ENCODE assay signal across 9 cellular contexts in genomic region chr22:20866716-20867115, GRCh38. TPM values are rescaled to one million over a fixed set of nuclear protein-coding genes. Genes with fewer than 3 reads are reported as not detected.
DNase-seq lines count a peak whose midpoint lies in the region; ATAC-seq and TF ChIP-seq lines count a peak whose summit lies in the region.
"Had no signal": no experiment of that assay in that cellular context is flagged by ENCODE, and none has a peak within 500 bp of the region (broad histone marks: within the 10 kb centered on the region; RNA-seq: fewer than 3 reads in every experiment).

No MANE protein-coding gene starts in this region.

- H3K9ac ChIP-seq in OCI-LY1 (ENCODE audit: low read length) = no peak overlapping the region; the same call in 1 of the 2 replicates
- no peak overlapping the region for H3K9ac ChIP-seq in rectal smooth muscle tissue (ENCODE audit: low read length)

- H4K20me1 ChIP-seq in OCI-LY1 (ENCODE audit: insufficient read depth, low read length) = no peaks in the 10 kb centered on the region

- no peak for TF ChIP-seq CTCF in OCI-LY1 (IDR thresholded peaks at IDR 0.05; ENCODE audit: low read length)
- no peak for TF ChIP-seq CTCF in HFFc6 (IDR thresholded peaks at IDR 0.05)

- DNase-seq in sciatic nerve (ENCODE audit: low spot score) (no peak), HFFc6 (no peak)
- DNase-seq: activated CD8-positive, alpha-beta T cell treated with anti-CD3 and anti-CD28 coated beads for 36 hours; stimulated activated CD4-positive, alpha-beta T cell treated with anti-CD3 and anti-CD28 coated beads, Interleukin-4, amount 100 ng/mL, for 24 hours had no signal

- ATAC-seq in sciatic nerve (no peak), GM18520 (IDR thresholded peaks at IDR 0.05; ENCODE audit: unreplicated experiment) (no peak)

- H3F3A ChIP-seq in OCI-LY1 (ENCODE audit: insufficient read depth, low read length) = no peaks in the 10 kb centered on the region

- H3K27me3 ChIP-seq in OCI-LY1 (ENCODE audit: insufficient read depth, low read length) = no peaks in the 10 kb centered on the region
- H3K27me3 ChIP-seq in esophagus (ENCODE audit: control insufficient read depth in 1 of 2, insufficient read depth in 2 of 2, low read length in 2 of 2) = no peaks in the 10 kb centered on the region
- H3K27me3 ChIP-seq in rectal smooth muscle tissue (ENCODE audit: control insufficient read depth, insufficient read depth, low read length) = no peaks in the 10 kb centered on the region

- H3K79me2 ChIP-seq in OCI-LY1 (ENCODE audit: insufficient read depth, low read length) = no peaks in the 10 kb centered on the region

- H2AFZ ChIP-seq in OCI-LY1 (ENCODE audit: low read length) = no peak overlapping the region

- peaks cover 18% of the 10 kb centered on the region for H3K4me1 ChIP-seq in OCI-LY1 (ENCODE audit: insufficient read depth, low read length, severe bottlenecking)
- peaks cover 0 to 6% of the 10 kb centered on the region in 2 donors for H3K4me1 ChIP-seq in esophagus (ENCODE audit: control insufficient read depth in 2 of 2, insufficient read depth in 2 of 2, low read length in 1 of 2)
- peaks cover 9% of the 10 kb centered on the region for H3K4me1 ChIP-seq in rectal smooth muscle tissue (ENCODE audit: control insufficient read depth, insufficient read depth, low read length)

- H3K36me3 Mint-ChIP-seq in HFFc6 (ENCODE audit: low read depth) = no peaks in the 10 kb centered on the region

- H3K9me3 ChIP-seq in OCI-LY1 (ENCODE audit: low read length) (no peaks in the 10 kb centered on the region), esophagus (ENCODE audit: control insufficient read depth in 2 of 2, insufficient read depth in 1 of 2, low read depth in 1 of 2, low read length in 1 of 2) (no peaks in the 10 kb centered on the region)

- H3K9me3 Mint-ChIP-seq in HFFc6 = no peaks in the 10 kb centered on the region
- H3K9me3 Mint-ChIP-seq: activated CD8-positive, alpha-beta T cell treated with anti-CD3 and anti-CD28 coated beads for 36 hours had no signal

- H3K9me2 ChIP-seq in OCI-LY1 (ENCODE audit: low read depth, low read length) = no peaks in the 10 kb centered on the region

- peaks cover 39% of the 10 kb centered on the region for H3K4me1 Mint-ChIP-seq in HFFc6 (ENCODE audit: low read depth)

- H3K4me3 Mint-ChIP-seq in HFFc6 = no peak overlapping the region
- H3K4me3 Mint-ChIP-seq: activated CD8-positive, alpha-beta T cell treated with anti-CD3 and anti-CD28 coated beads for 36 hours had no signal

- H3K36me3 ChIP-seq in OCI-LY1 (ENCODE audit: insufficient read depth, low read length) = peaks cover 26% of the 10 kb centered on the region
- peaks cover 0 to 13% of the 10 kb centered on the region in 2 donors for H3K36me3 ChIP-seq in esophagus (ENCODE audit: control insufficient read depth in 2 of 2, insufficient read depth in 2 of 2, low read length in 1 of 2)
- peaks cover 3% of the 10 kb centered on the region for H3K36me3 ChIP-seq in rectal smooth muscle tissue (ENCODE audit: control insufficient read depth, insufficient read depth, low read length)

- H3K27ac ChIP-seq in OCI-LY1 (ENCODE audit: low read depth, low read length, poor library complexity, severe bottlenecking) (peak overlapping the region; percentile 8), esophagus (ENCODE audit: low read depth in 2 of 2, low read length in 1 of 2) (peak overlapping the region; percentile 60 to 86), rectal smooth muscle tissue (ENCODE audit: low read depth, low read length) (peak overlapping the region; percentile 4)

- intact Hi-C loops in sciatic nerve (cut with DNase I) = no loop called here

- H3K4me3 ChIP-seq in OCI-LY1 (ENCODE audit: low read depth, low read length, poor library complexity, severe bottlenecking) (no peak overlapping the region), esophagus (ENCODE audit: low read depth in 1 of 2, low read length in 2 of 2) (no peak overlapping the region), rectal smooth muscle tissue (ENCODE audit: low read length) (no peak overlapping the region)
- H3K4me3 ChIP-seq: GM12878 had no signal

- no peaks in the 10 kb centered on the region; the same call in none of the 2 replicates for H3K27me3 Mint-ChIP-seq in HFFc6 (ENCODE audit: insufficient read depth)
- H3K27me3 Mint-ChIP-seq: activated CD8-positive, alpha-beta T cell treated with anti-CD3 and anti-CD28 coated beads for 36 hours had no signal

- H3K4me2 ChIP-seq in OCI-LY1 (ENCODE audit: low read length) = peak overlapping the region; percentile 7; the same call in 1 of the 2 replicates

- H3K27ac Mint-ChIP-seq in HFFc6 = no peak overlapping the region; the same call in 1 of the 2 replicates

- WGBS in esophagus, 2 donors = 80 to 85% methylated on average over 4 of the region's 4 CpGs

RNA-seq across cellular contexts. Expression of gene SNAP29, which starts 7.9 kb away (rescaled TPM):
- 10 to 100 TPM; 13.1 to 22.0 TPM for polyA plus RNA-seq in esophagus
- 26.3 TPM for total RNA-seq in sciatic nerve
- 10 to 100 TPM; 34.2 to 40.7 (median 38.0) TPM for total RNA-seq in HFFc6 (2021; fragmentation: NEBNext Ultra II Directional; extraction: Animal tissue kit (Norgen Biotek cat#: 25700))

RNA-seq across cellular contexts. Expression of gene PI4KA, which starts 8.1 kb away (rescaled TPM):
- polyA plus RNA-seq in esophagus = 10 to 100 TPM; 21.4 to 22.8 TPM
- total RNA-seq in sciatic nerve = 116 TPM
- total RNA-seq in HFFc6 (2021; fragmentation: NEBNext Ultra II Directional; extraction: Animal tissue kit (Norgen Biotek cat#: 25700)) = 10 to 100 TPM; 51.0 to 61.3 (median 57.2) TPM

RNA-seq across cellular contexts. Expression of gene CRKL, which starts 50.5 kb away (rescaled TPM):
- polyA plus RNA-seq in esophagus = 10 to 100 TPM; 17.6 to 18.7 TPM
- total RNA-seq in sciatic nerve = 61.4 TPM
- 10 to 100 TPM; 44.0 to 51.5 (median 47.6) TPM for total RNA-seq in HFFc6 (2021; fragmentation: NEBNext Ultra II Directional; extraction: Animal tissue kit (Norgen Biotek cat#: 25700))

Comparison
In these comparisons a context has a peak if more than half of its experiments do, and no peak if none do; other contexts are left out.
1. H3K27ac ChIP-seq: peak in every context shown above with its lines; median percentile 73 in esophagus; 8 in OCI-LY1; 4 in rectal smooth muscle tissue.